Comparison of ENCODE assay signal across 1 cellular context in the genomic region with DNA sequence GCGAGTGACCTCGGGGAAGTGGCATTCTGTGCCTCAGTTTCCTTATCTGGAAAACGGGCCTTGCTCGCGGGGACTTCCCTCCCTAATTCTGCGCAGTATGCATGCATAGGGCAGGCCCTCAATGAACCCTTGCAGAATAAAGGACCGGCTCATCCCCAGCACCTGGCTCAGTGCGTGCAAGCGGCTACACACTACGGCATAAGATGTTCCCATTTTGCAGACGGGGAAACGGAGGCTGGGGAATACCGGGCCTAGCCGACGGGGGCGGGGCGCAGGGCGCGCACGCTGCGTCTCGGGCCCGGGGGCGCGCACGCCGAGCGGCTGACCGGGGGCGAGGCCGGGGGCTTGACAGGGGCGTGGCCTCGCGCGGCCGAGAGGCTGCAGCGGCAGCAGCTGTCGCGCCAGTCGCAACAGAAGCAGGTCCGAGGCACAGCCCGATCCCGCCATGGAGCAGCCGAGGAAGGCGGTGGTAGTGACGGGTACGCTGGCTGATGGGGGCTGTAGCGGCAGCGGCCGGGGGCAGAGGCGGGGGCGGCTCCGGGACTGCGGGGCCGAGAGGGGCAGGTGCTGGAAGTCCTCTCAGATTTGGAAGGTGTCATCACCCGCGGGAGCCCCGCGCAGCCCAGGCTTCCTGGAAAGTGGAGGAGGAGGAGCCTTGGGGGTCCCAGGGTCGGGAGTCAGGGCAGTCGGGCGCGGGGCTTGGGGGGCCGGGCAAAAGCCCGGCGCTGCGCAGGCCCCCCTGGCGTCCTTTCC.
TF ChIP-seq lines count a peak whose summit lies in the region.

TSS of gene PGPEP1 (plus strand) at position 362 of the 753 bp plus-strand sequence. CDS start at position 446, 84 bp downstream.

TF ChIP-seq in K562, 482 proteins besides CTCF, POLR2A, EP300 and RAD21 (continued from another document and continues in another):
- TF ChIP-seq PRDM10 (IDR thresholded peaks at IDR 0.05; ENCODE audit: partially characterized antibody) (no peak), FOXA3 (CRISPR knock-in tag; conservative IDR thresholded peaks at IDR 0.05 in 1 of 2, IDR thresholded peaks at IDR 0.05 in 1 of 2) (no peak), SNIP1 (IDR thresholded peaks at IDR 0.05; ENCODE audit: low read depth) (no peak), NFIX (CRISPR knock-in tag; IDR thresholded peaks at IDR 0.05; ENCODE audit: low read depth) (no peak), CTCFL (IDR thresholded peaks at IDR 0.05; ENCODE audit: borderline replicate concordance, insufficient read depth, low read depth, low read length, poor library complexity, severe bottlenecking) (no peak), PURB (CRISPR knock-in tag; IDR thresholded peaks at IDR 0.05; ENCODE audit: low read depth) (no peak), XRCC4 (IDR thresholded peaks at IDR 0.05; ENCODE audit: extremely low read depth, insufficient read depth, insufficient read length) (no peak), DPF2 (IDR thresholded peaks at IDR 0.05) (peak; percentile 9; the same call in 1 of the 2 replicates), MBD2 (IDR thresholded peaks at IDR 0.05; ENCODE audit: borderline replicate concordance, low read depth) (no peak), ZNF695 (CRISPR knock-in tag; IDR thresholded peaks at IDR 0.05) (no peak), PTTG1 (tag; IDR thresholded peaks at IDR 0.05; ENCODE audit: low read depth) (no peak), ZNF512 (tag; IDR thresholded peaks at IDR 0.05) (no peak), SIN3A (IDR thresholded peaks at IDR 0.05; ENCODE audit: borderline replicate concordance in 2 of 2, control insufficient read depth in 1 of 2, low read depth in 2 of 2, low read length in 2 of 2) (peak; percentile 20 to 50; a peak in 3 of 4 replicates), KDM4B (IDR thresholded peaks at IDR 0.05; ENCODE audit: borderline replicate concordance in 2 of 2, low read depth in 1 of 2) (no peak), ZNF764 (CRISPR knock-in tag; IDR thresholded peaks at IDR 0.05; ENCODE audit: low read depth) (no peak), PHF21A (IDR thresholded peaks at IDR 0.05; ENCODE audit: borderline replicate concordance, low read depth) (no peak), TGIF2 (CRISPR knock-in tag; IDR thresholded peaks at IDR 0.05) (no peak), SMARCA4 (IDR thresholded peaks at IDR 0.05) (no peak; the same call in 1 of the 2 replicates), MYBL2 (IDR thresholded peaks at IDR 0.05; ENCODE audit: low read depth) (no peak), MYBL2 (CRISPR knock-in tag; IDR thresholded peaks at IDR 0.05; ENCODE audit: borderline replicate concordance) (no peak), SP1 (CRISPR knock-in tag; IDR thresholded peaks at IDR 0.05) (peak; percentile 90; the same call in 1 of the 2 replicates), FOS (IDR thresholded peaks at IDR 0.05; ENCODE audit: extremely low read depth, insufficient read length) (no peak), HNRNPH1 (optimal IDR thresholded peaks at IDR 0.05; ENCODE audit: low read depth, low read length) (no peak), FOXK1 (CRISPR knock-in tag; IDR thresholded peaks at IDR 0.05; ENCODE audit: borderline replicate concordance) (no peak), RBM25 (IDR thresholded peaks at IDR 0.05; ENCODE audit: low read depth, low read length, severe bottlenecking) (peak; percentile 98), CAMTA2 (CRISPR knock-in tag; conservative IDR thresholded peaks at IDR 0.05) (0 out of 2 replicates have a peak, but pooled peaks have one; percentile 52), TSHZ1 (CRISPR knock-in tag; IDR thresholded peaks at IDR 0.05) (no peak), ZNF76 (CRISPR knock-in tag; IDR thresholded peaks at IDR 0.05; ENCODE audit: borderline replicate concordance) (no peak)
- TF ChIP-seq, protein P1, sequence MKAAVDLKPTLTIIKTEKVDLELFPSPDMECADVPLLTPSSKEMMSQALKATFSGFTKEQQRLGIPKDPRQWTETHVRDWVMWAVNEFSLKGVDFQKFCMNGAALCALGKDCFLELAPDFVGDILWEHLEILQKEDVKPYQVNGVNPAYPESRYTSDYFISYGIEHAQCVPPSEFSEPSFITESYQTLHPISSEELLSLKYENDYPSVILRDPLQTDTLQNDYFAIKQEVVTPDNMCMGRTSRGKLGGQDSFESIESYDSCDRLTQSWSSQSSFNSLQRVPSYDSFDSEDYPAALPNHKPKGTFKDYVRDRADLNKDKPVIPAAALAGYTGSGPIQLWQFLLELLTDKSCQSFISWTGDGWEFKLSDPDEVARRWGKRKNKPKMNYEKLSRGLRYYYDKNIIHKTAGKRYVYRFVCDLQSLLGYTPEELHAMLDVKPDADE (conservative IDR thresholded peaks at IDR 0.05; ENCODE audit: control insufficient read depth, low read depth, low read length), result no peak; the same call in 1 of the 2 replicates
- TF ChIP-seq, protein P2, sequence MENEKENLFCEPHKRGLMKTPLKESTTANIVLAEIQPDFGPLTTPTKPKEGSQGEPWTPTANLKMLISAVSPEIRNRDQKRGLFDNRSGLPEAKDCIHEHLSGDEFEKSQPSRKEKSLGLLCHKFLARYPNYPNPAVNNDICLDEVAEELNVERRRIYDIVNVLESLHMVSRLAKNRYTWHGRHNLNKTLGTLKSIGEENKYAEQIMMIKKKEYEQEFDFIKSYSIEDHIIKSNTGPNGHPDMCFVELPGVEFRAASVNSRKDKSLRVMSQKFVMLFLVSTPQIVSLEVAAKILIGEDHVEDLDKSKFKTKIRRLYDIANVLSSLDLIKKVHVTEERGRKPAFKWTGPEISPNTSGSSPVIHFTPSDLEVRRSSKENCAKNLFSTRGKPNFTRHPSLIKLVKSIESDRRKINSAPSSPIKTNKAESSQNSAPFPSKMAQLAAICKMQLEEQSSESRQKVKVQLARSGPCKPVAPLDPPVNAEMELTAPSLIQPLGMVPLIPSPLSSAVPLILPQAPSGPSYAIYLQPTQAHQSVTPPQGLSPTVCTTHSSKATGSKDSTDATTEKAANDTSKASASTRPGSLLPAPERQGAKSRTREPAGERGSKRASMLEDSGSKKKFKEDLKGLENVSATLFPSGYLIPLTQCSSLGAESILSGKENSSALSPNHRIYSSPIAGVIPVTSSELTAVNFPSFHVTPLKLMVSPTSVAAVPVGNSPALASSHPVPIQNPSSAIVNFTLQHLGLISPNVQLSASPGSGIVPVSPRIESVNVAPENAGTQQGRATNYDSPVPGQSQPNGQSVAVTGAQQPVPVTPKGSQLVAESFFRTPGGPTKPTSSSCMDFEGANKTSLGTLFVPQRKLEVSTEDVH (IDR thresholded peaks at IDR 0.05; ENCODE audit: low read depth, partially characterized antibody), result no peak
- TF ChIP-seq, protein P3, sequence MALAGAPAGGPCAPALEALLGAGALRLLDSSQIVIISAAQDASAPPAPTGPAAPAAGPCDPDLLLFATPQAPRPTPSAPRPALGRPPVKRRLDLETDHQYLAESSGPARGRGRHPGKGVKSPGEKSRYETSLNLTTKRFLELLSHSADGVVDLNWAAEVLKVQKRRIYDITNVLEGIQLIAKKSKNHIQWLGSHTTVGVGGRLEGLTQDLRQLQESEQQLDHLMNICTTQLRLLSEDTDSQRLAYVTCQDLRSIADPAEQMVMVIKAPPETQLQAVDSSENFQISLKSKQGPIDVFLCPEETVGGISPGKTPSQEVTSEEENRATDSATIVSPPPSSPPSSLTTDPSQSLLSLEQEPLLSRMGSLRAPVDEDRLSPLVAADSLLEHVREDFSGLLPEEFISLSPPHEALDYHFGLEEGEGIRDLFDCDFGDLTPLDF (CRISPR knock-in tag; IDR thresholded peaks at IDR 0.05), result no peak
- TF ChIP-seq, protein P4, sequence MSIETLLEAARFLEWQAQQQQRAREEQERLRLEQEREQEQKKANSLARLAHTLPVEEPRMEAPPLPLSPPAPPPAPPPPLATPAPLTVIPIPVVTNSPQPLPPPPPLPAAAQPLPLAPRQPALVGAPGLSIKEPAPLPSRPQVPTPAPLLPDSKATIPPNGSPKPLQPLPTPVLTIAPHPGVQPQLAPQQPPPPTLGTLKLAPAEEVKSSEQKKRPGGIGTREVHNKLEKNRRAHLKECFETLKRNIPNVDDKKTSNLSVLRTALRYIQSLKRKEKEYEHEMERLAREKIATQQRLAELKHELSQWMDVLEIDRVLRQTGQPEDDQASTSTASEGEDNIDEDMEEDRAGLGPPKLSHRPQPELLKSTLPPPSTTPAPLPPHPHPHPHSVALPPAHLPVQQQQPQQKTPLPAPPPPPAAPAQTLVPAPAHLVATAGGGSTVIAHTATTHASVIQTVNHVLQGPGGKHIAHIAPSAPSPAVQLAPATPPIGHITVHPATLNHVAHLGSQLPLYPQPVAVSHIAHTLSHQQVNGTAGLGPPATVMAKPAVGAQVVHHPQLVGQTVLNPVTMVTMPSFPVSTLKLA (conservative IDR thresholded peaks at IDR 0.05), result peak in 1 of 2 experiments; percentile 14; a peak in 1 of 4 replicates
- TF ChIP-seq, protein P5, sequence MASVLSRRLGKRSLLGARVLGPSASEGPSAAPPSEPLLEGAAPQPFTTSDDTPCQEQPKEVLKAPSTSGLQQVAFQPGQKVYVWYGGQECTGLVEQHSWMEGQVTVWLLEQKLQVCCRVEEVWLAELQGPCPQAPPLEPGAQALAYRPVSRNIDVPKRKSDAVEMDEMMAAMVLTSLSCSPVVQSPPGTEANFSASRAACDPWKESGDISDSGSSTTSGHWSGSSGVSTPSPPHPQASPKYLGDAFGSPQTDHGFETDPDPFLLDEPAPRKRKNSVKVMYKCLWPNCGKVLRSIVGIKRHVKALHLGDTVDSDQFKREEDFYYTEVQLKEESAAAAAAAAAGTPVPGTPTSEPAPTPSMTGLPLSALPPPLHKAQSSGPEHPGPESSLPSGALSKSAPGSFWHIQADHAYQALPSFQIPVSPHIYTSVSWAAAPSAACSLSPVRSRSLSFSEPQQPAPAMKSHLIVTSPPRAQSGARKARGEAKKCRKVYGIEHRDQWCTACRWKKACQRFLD (CRISPR knock-in tag; IDR thresholded peaks at IDR 0.05), result peak; percentile 77
